2 cellular contexts compared by ENCODE assay signal in genomic region chr4:78548889-78549288, GRCh38. TPM values are rescaled to one million over a fixed set of nuclear protein-coding genes. Genes with fewer than 3 reads are reported as not detected.
"Had no signal": no experiment of that assay in that cellular context is flagged by ENCODE, and none has a peak within 500 bp of the region (broad histone marks: within the 10 kb centered on the region; RNA-seq: fewer than 3 reads in every experiment).

No MANE protein-coding gene starts in this region.

RNA-seq across cellular contexts. Expression of gene ANXA3, which starts 2.7 kb away (rescaled TPM):
- total RNA-seq: activated T-helper 17 cell treated with anti-CD3 and anti-CD28 coated beads, Interleukin-2, amount 50 U/mL, for 72 hours; activated T-helper 2 cell treated with anti-CD3 and anti-CD28 coated beads, Interferon-gamma antibody, Interleukin-2, Interleukin-4, amounts not matched to agents 10 μg/mL and 5 μg/mL and 100 μg/mL, durations not matched to agents 14 hours and 24 hours and 36 hours had no signal
